ENCODE assay signal across 16 cellular contexts in the genomic region with DNA sequence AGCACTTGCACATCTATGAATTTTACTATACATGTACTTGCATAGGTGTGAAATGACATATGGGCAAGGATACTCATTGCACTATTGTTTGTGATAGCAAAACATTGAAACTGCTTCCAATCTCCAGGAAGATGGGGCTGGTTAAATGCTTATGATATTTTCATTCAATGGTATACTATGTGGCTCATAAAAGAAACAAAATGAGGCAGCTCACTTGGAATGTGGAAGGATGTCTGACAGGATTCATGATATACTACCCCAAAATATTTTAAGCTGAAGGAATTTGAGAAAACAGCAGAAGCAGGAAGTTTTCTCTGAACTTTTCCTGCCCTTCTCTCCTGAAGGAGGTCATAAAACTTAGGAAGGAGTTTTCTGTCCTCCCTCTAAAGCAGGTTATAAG.
A peak's percentile ranks its signal among the peaks of the same experiment; 100 is the strongest.
DNase-seq lines count a peak whose midpoint lies in the region; ATAC-seq and TF ChIP-seq lines count a peak whose summit lies in the region.
"Had no signal": no experiment of that assay in that cellular context is flagged by ENCODE, and none has a peak within 500 bp of the region (broad histone marks: within the 10 kb centered on the region; RNA-seq: fewer than 3 reads in every experiment).

No MANE protein-coding gene starts in this region.

- H3K4me1 Mint-ChIP-seq in glutamatergic neuron (ENCODE audit: low read depth, unreplicated experiment) = peaks cover 7% of the 10 kb centered on the region

- no peaks in the 10 kb centered on the region for H3K9me3 Mint-ChIP-seq in glutamatergic neuron (ENCODE audit: unreplicated experiment)
- H3K9me3 Mint-ChIP-seq: activated CD4-positive, alpha-beta memory T cell treated with anti-CD3 and anti-CD28 coated beads for 36 hours; CD8-positive, alpha-beta memory T cell; stimulated activated effector memory CD8-positive, alpha-beta T cell treated with anti-CD3 and anti-CD28 coated beads, Interleukin-12 subunit alpha, Interleukin-12 subunit beta, amount 100 ng/mL, for 72 hours had no signal

- H2BK15ac ChIP-seq in IMR-90 (ENCODE audit: low read depth, low read length) (peak overlapping the region; percentile 21; the same call in 1 of the 3 replicates), neuronal stem cell (ENCODE audit: low read length) (no peak overlapping the region)

- H4K8ac ChIP-seq in IMR-90 (ENCODE audit: low read depth in 2 of 2, low read length in 2 of 2) (peak overlapping the region in 1 of 2 experiments; percentile 95; a peak in 3 of 4 replicates), neuronal stem cell (ENCODE audit: low read depth, low read length) (no peak overlapping the region)

- peak overlapping the region; percentile 46; the same call in 1 of the 2 replicates for H3K4me2 ChIP-seq in IMR-90 (ENCODE audit: low read depth, low read length)
- H3K4me2 ChIP-seq in neuronal stem cell (ENCODE audit: insufficient read depth, low read length, poor library complexity, severe bottlenecking) = no peak overlapping the region

- H3K9ac ChIP-seq in IMR-90 (ENCODE audit: low read depth, low read length) (no peak overlapping the region; the same call in 1 of the 2 replicates), neuronal stem cell (ENCODE audit: low read depth, low read length, poor library complexity) (no peak overlapping the region)

- H3K4me3 ChIP-seq in A673 (ENCODE audit: low read depth, low read length, poor library complexity, severe bottlenecking) = no peak overlapping the region
- no peak overlapping the region for H3K4me3 ChIP-seq in IMR-90 (ENCODE audit: insufficient read depth, low read depth, low read length)
- H3K4me3 ChIP-seq in astrocyte of the spinal cord (ENCODE audit: low read depth, low read length) = no peak overlapping the region
- H3K4me3 ChIP-seq in neuronal stem cell (ENCODE audit: low read length in 2 of 2) = no peak overlapping the region

- ATAC-seq in IMR-90 (ENCODE audit: low read depth) (peak; percentile 87), GM21515 (IDR thresholded peaks at IDR 0.05; ENCODE audit: unreplicated experiment) (no peak)
- ATAC-seq: left colon had no signal

- H3K9me3 ChIP-seq in A673 (ENCODE audit: low read depth, low read length, poor library complexity, severe bottlenecking) (no peaks in the 10 kb centered on the region), IMR-90 (ENCODE audit: control insufficient read depth, insufficient read depth, low read length) (peaks cover 2% of the 10 kb centered on the region; the same call in 1 of the 2 replicates), neuronal stem cell (replicated peaks in 1 of 2; ENCODE audit: control insufficient read depth in 2 of 2, insufficient read depth in 1 of 2, low read depth in 1 of 2, low read length in 2 of 2) (no peaks in the 10 kb centered on the region)

- H2AK5ac ChIP-seq in IMR-90 (ENCODE audit: low read depth, low read length) (no peak overlapping the region), neuronal stem cell (ENCODE audit: low read depth, low read length) (no peak overlapping the region)

- peak overlapping the region; percentile 93; the same call in 1 of the 2 replicates for H3K14ac ChIP-seq in IMR-90 (replicated peaks; ENCODE audit: low read depth, low read length)
- H3K14ac ChIP-seq in neuronal stem cell (ENCODE audit: low read length) = no peak overlapping the region

- peaks cover 6% of the 10 kb centered on the region; the same call in 1 of the 2 replicates for H3K9me1 ChIP-seq in IMR-90 (ENCODE audit: insufficient read depth, low read length)

- peak overlapping the region; percentile 88 for H3K18ac ChIP-seq in IMR-90 (ENCODE audit: low read depth, low read length)
- no peak overlapping the region for H3K18ac ChIP-seq in neuronal stem cell (ENCODE audit: low read length)

- TF ChIP-seq CTCF in A673 (conservative IDR thresholded peaks at IDR 0.05; ENCODE audit: low read depth, low read length) = no peak
- TF ChIP-seq CTCF in IMR-90 (conservative IDR thresholded peaks at IDR 0.05; ENCODE audit: low read depth, low read length) = no peak
- TF ChIP-seq CTCF in astrocyte of the spinal cord (IDR thresholded peaks at IDR 0.05; ENCODE audit: low read depth, low read length) = no peak
- TF ChIP-seq CTCF in glutamatergic neuron (IDR thresholded peaks at IDR 0.05; ENCODE audit: partially characterized antibody, unreplicated experiment) = no peak

- dilution Hi-C loops in IMR-90 (cut with HindIII; ENCODE audit: low sequenced_read_pairs, unreplicated experiment) = no loop called here

- H4K5ac ChIP-seq in IMR-90 (ENCODE audit: low read depth, low read length) = no peak overlapping the region

- peaks cover 33% of the 10 kb centered on the region for H3K4me1 ChIP-seq in A673 (ENCODE audit: insufficient read depth, low read length, poor library complexity, severe bottlenecking)
- peaks cover 14% of the 10 kb centered on the region; the same call in 1 of the 2 replicates for H3K4me1 ChIP-seq in IMR-90 (ENCODE audit: control insufficient read depth, insufficient read depth, low read length)
- peaks cover 0 to 2% of the 10 kb centered on the region in 2 donors for H3K4me1 ChIP-seq in neuronal stem cell (ENCODE audit: control insufficient read depth in 2 of 2, insufficient read depth in 1 of 2, low read depth in 1 of 2, low read length in 2 of 2)

- TF ChIP-seq POLR2A in IMR-90 (IDR thresholded peaks at IDR 0.05; ENCODE audit: low read depth, low read length) = no peak

- H2BK5ac ChIP-seq in IMR-90 (ENCODE audit: low read depth, low read length, poor library complexity, severe bottlenecking) (peak overlapping the region; percentile 93), neuronal stem cell (ENCODE audit: low read length) (no peak overlapping the region)

- intact Hi-C loops in A673 (cut with micrococcal nuclease; ENCODE audit: unreplicated experiment) (no loop called here), IMR-90 (cut with micrococcal nuclease) (no loop called here)

- H3K56ac ChIP-seq in IMR-90 (ENCODE audit: extremely low read depth, insufficient read depth, low read length) = peak overlapping the region; percentile 85

- H3K36me3 Mint-ChIP-seq in glutamatergic neuron (ENCODE audit: unreplicated experiment) = no peaks in the 10 kb centered on the region
- H3K36me3 Mint-ChIP-seq: activated CD4-positive, alpha-beta memory T cell treated with anti-CD3 and anti-CD28 coated beads for 36 hours; CD8-positive, alpha-beta memory T cell; stimulated activated effector memory CD8-positive, alpha-beta T cell treated with anti-CD3 and anti-CD28 coated beads, Interleukin-12 subunit alpha, Interleukin-12 subunit beta, amount 100 ng/mL, for 72 hours had no signal

- H2BK12ac ChIP-seq in neuronal stem cell (ENCODE audit: low read length) = no peak overlapping the region

- peak overlapping the region; percentile 22; the same call in 1 of the 2 replicates for H4K91ac ChIP-seq in IMR-90 (ENCODE audit: insufficient read depth, low read depth, low read length)
- no peak overlapping the region for H4K91ac ChIP-seq in neuronal stem cell (ENCODE audit: low read depth, low read length, poor library complexity)

- CTCF ChIA-PET in A673 (lab: Charles Lee) = no interaction called here
- CTCF ChIA-PET in IMR-90 (lab: Yijun Ruan, JAX) = interaction anchor here (0.7 kb wide), 1 partner anchor 120 kb away, joined by 3 read pairs; no protein-coding TSS in a partner anchor

- no peaks in the 10 kb centered on the region for H4K20me1 ChIP-seq in IMR-90 (ENCODE audit: insufficient read depth, low read length)

- peak overlapping the region; percentile 72; the same call in 1 of the 2 replicates for H3K23ac ChIP-seq in IMR-90 (ENCODE audit: low read depth, low read length)
- H3K23ac ChIP-seq in neuronal stem cell (ENCODE audit: low read depth, low read length, poor library complexity) = no peak overlapping the region

- H2BK120ac ChIP-seq in IMR-90 (ENCODE audit: low read depth, low read length) = peak overlapping the region; percentile 94
- no peak overlapping the region for H2BK120ac ChIP-seq in neuronal stem cell (ENCODE audit: low read depth, low read length)

- POLR2A ChIA-PET in A673 (lab: Charles Lee; ENCODE audit: low non-redundant PET) (no interaction called here), IMR-90 (lab: Charles Lee; ENCODE audit: unreplicated experiment) (no interaction called here)

- no peaks in the 10 kb centered on the region for H3K36me3 ChIP-seq in A673 (ENCODE audit: insufficient read depth, low read length, poor library complexity, severe bottlenecking)
- H3K36me3 ChIP-seq in IMR-90 (ENCODE audit: control insufficient read depth, insufficient read depth, low read length) = no peaks in the 10 kb centered on the region
- no peaks in the 10 kb centered on the region for H3K36me3 ChIP-seq in neuronal stem cell (replicated peaks in 1 of 2; ENCODE audit: control insufficient read depth in 2 of 2, insufficient read depth in 2 of 2, low read length in 2 of 2)

- H3K27ac Mint-ChIP-seq in glutamatergic neuron (ENCODE audit: unreplicated experiment) = no peak overlapping the region
- H3K27ac Mint-ChIP-seq: activated CD4-positive, alpha-beta memory T cell treated with anti-CD3 and anti-CD28 coated beads for 36 hours; CD8-positive, alpha-beta memory T cell; stimulated activated effector memory CD8-positive, alpha-beta T cell treated with anti-CD3 and anti-CD28 coated beads, Interleukin-12 subunit alpha, Interleukin-12 subunit beta, amount 100 ng/mL, for 72 hours had no signal

- DNase-seq in A673 (ENCODE audit: low spot score) (peak; percentile 26), IMR-90 (peak; percentile 69), astrocyte of the spinal cord (ENCODE audit: low read depth, low spot score) (peak; percentile 55), glomerular visceral epithelial cell (ENCODE audit: extremely low spot score) (peak; percentile 39), neuronal stem cell (ENCODE audit: low spot score) (no peak), NCI-H446 treated with DMSO at 0.1 percent for 48 hours (lab: John Stamatoyannopoulos, UW) (no peak), glutamatergic neuron (no peak)
- DNase-seq: activated CD4-positive, alpha-beta memory T cell treated with anti-CD3 and anti-CD28 coated beads for 36 hours; activated T-cell treated with anti-CD3 and anti-CD28 coated beads, Interleukin-2, amount 50 U/mL, for 48 hours; CD8-positive, alpha-beta memory T cell; DND-41; hippocampal formation; left colon; NCI-H2081 treated with DMSO at 0.1 percent for 48 hours had no signal

- in situ Hi-C loops in IMR-90 (cut with MboI; ENCODE audit: low sequenced_read_pairs) = no loop called here
- in situ Hi-C loops in astrocyte of the spinal cord (cut with HindIII; ENCODE audit: low sequenced_read_pairs) = no loop called here

- H3K79me1 ChIP-seq in IMR-90 (ENCODE audit: low read depth in 1 of 2, low read length in 2 of 2) = no peaks in the 10 kb centered on the region
- H3K79me1 ChIP-seq in neuronal stem cell (ENCODE audit: low read depth, low read length) = no peaks in the 10 kb centered on the region

- no peaks in the 10 kb centered on the region for H3K27me3 Mint-ChIP-seq in glutamatergic neuron (ENCODE audit: unreplicated experiment)
- H3K27me3 Mint-ChIP-seq: activated CD4-positive, alpha-beta memory T cell treated with anti-CD3 and anti-CD28 coated beads for 36 hours had no signal

- H3K27me3 ChIP-seq in A673 (replicated peaks; ENCODE audit: insufficient read depth, low read depth, low read length, poor library complexity) (no peaks in the 10 kb centered on the region), IMR-90 (ENCODE audit: control insufficient read depth, insufficient read depth, low read length) (no peaks in the 10 kb centered on the region), neuronal stem cell (ENCODE audit: control insufficient read depth in 3 of 3, insufficient read depth in 3 of 3, low read depth in 1 of 3, low read length in 3 of 3) (no peaks in the 10 kb centered on the region)

- H2BK20ac ChIP-seq in IMR-90 (ENCODE audit: low read depth, low read length) = peak overlapping the region; percentile 88; the same call in 1 of the 2 replicates

- H3K4ac ChIP-seq in IMR-90 (ENCODE audit: low read depth, low read length) (peak overlapping the region; percentile 78; the same call in 1 of the 2 replicates), neuronal stem cell (ENCODE audit: low read length) (no peak overlapping the region)

- BruUV-seq in A673 (replicated peaks; lab: Mats Ljungman, UMichigan) (no TSS peak), IMR-90 (replicated peaks; lab: Mats Ljungman, UMichigan) (no TSS peak)

- H2AFZ ChIP-seq in IMR-90 (replicated peaks; ENCODE audit: low read length, poor library complexity) (no peak overlapping the region), neuronal stem cell (ENCODE audit: low read length) (no peak overlapping the region)

- no peak overlapping the region for H3K4me3 Mint-ChIP-seq in glutamatergic neuron (ENCODE audit: unreplicated experiment)
- H3K4me3 Mint-ChIP-seq: activated CD4-positive, alpha-beta memory T cell treated with anti-CD3 and anti-CD28 coated beads for 36 hours; CD8-positive, alpha-beta memory T cell; stimulated activated effector memory CD8-positive, alpha-beta T cell treated with anti-CD3 and anti-CD28 coated beads, Interleukin-12 subunit alpha, Interleukin-12 subunit beta, amount 100 ng/mL, for 72 hours had no signal

- H2AK9ac ChIP-seq in IMR-90 (replicated peaks; ENCODE audit: low read depth, low read length, poor library complexity) = no peak overlapping the region

- TF ChIP-seq RAD21 in IMR-90 (IDR thresholded peaks at IDR 0.05; ENCODE audit: low read length) = no peak

- H3K27ac ChIP-seq in A673 (ENCODE audit: low read depth, low read length, poor library complexity, severe bottlenecking) = peak overlapping the region; percentile 33
- H3K27ac ChIP-seq in IMR-90 (ENCODE audit: insufficient read depth, low read length) = peak overlapping the region; percentile 39; the same call in 1 of the 2 replicates
- no peak overlapping the region for H3K27ac ChIP-seq in neuronal stem cell (replicated peaks; ENCODE audit: low read length)

Comparison
In these comparisons a context has a peak if more than half of its experiments do, and no peak if none do; other contexts are left out.
1. DNase-seq: peak in A673 (single experiment), IMR-90 (single experiment), astrocyte of the spinal cord (single experiment) and glomerular visceral epithelial cell (single experiment); none in neuronal stem cell (single experiment), NCI-H446 treated with DMSO at 0.1 percent for 48 hours (single experiment) and glutamatergic neuron (single experiment).